ENCODE assay signal across 22 cellular contexts in genomic region chr18:7383336-7383980, GRCh38.
"Had no signal": no experiment of that assay in that cellular context is flagged by ENCODE, and none has a peak within 500 bp of the region (broad histone marks: within the 10 kb centered on the region; RNA-seq: fewer than 3 reads in every experiment).

No MANE protein-coding gene starts in this region.

- H3K27me3 Mint-ChIP-seq: activated naive CD8-positive, alpha-beta T cell; stimulated activated naive CD8-positive, alpha-beta T cell treated with anti-CD3 and anti-CD28 coated beads, Interleukin-15, Interleukin-2, amounts not matched to agents 100 ng/mL and 50 ng/mL, for 24 hours had no signal

- H3K27me3 ChIP-seq: esophagus muscularis mucosa, sigmoid colon, vagina had no signal

- H3K4me1 ChIP-seq: foreskin keratinocyte, vagina had no signal

- H3K4me1 Mint-ChIP-seq: activated CD4-positive, alpha-beta T cell treated with anti-CD3 and anti-CD28 coated beads for 36 hours; naive thymus-derived CD4-positive, alpha-beta T cell; stimulated activated effector memory CD8-positive, alpha-beta T cell treated with anti-CD3 and anti-CD28 coated beads, Interleukin-12 subunit alpha, Interleukin-12 subunit beta, amount 100 ng/mL, for 72 hours had no signal

- H3K27ac ChIP-seq: esophagus muscularis mucosa, foreskin keratinocyte, sigmoid colon, thoracic aorta, vagina had no signal

- H3K4me3 Mint-ChIP-seq: activated CD4-positive, alpha-beta T cell treated with anti-CD3 and anti-CD28 coated beads for 36 hours; activated naive CD8-positive, alpha-beta T cell; mesothelial cell of epicardium; naive thymus-derived CD4-positive, alpha-beta T cell; stimulated activated effector memory CD8-positive, alpha-beta T cell treated with anti-CD3 and anti-CD28 coated beads, Interleukin-12 subunit alpha, Interleukin-12 subunit beta, amount 100 ng/mL, for 72 hours; stimulated activated naive CD8-positive, alpha-beta T cell treated with anti-CD3 and anti-CD28 coated beads, Interleukin-15, Interleukin-2, amounts not matched to agents 100 ng/mL and 50 ng/mL, for 24 hours had no signal

- ATAC-seq: activated CD4-positive, alpha-beta T cell treated with anti-CD3 and anti-CD28 coated beads for 36 hours; foreskin keratinocyte; naive thymus-derived CD4-positive, alpha-beta T cell; stimulated activated effector memory CD8-positive, alpha-beta T cell treated with anti-CD3 and anti-CD28 coated beads, Interleukin-12 subunit alpha, Interleukin-12 subunit beta, amount 100 ng/mL, for 72 hours had no signal

- H3K36me3 ChIP-seq: esophagus muscularis mucosa, sigmoid colon, thoracic aorta, vagina had no signal

- H3K36me3 Mint-ChIP-seq: activated naive CD8-positive, alpha-beta T cell; mesothelial cell of epicardium; stimulated activated effector memory CD8-positive, alpha-beta T cell treated with anti-CD3 and anti-CD28 coated beads, Interleukin-12 subunit alpha, Interleukin-12 subunit beta, amount 100 ng/mL, for 72 hours had no signal

- H3K27ac Mint-ChIP-seq: activated CD4-positive, alpha-beta T cell treated with anti-CD3 and anti-CD28 coated beads for 36 hours; activated naive CD8-positive, alpha-beta T cell; mesothelial cell of epicardium; naive thymus-derived CD4-positive, alpha-beta T cell; stimulated activated effector memory CD8-positive, alpha-beta T cell treated with anti-CD3 and anti-CD28 coated beads, Interleukin-12 subunit alpha, Interleukin-12 subunit beta, amount 100 ng/mL, for 72 hours; stimulated activated naive CD8-positive, alpha-beta T cell treated with anti-CD3 and anti-CD28 coated beads, Interleukin-15, Interleukin-2, amounts not matched to agents 100 ng/mL and 50 ng/mL, for 24 hours had no signal

- H3K9me3 Mint-ChIP-seq: mesothelial cell of epicardium had no signal

- H3K4me3 ChIP-seq: esophagus muscularis mucosa, sigmoid colon, thoracic aorta, vagina had no signal

- DNase-seq: activated CD4-positive, alpha-beta T cell treated with anti-CD3 and anti-CD28 coated beads for 36 hours; activated CD4-positive, alpha-beta T cell treated with anti-CD3 and anti-CD28 coated beads, Interleukin-2, amount 50 U/mL, for 4 hours; activated CD4-positive, CD25-positive, alpha-beta regulatory T cell; activated effector memory CD4-positive, alpha-beta T cell treated with Interleukin-2 at 50 U/mL for 16 hours; activated naive CD4-positive, alpha-beta T cell treated with Interleukin-2 at 50 U/mL for 16 hours; anterior cingulate cortex; dermis blood vessel endothelial cell; effector CD4-positive, alpha-beta T cell; foreskin keratinocyte; left ventricle myocardium superior; mammary epithelial cell; naive thymus-derived CD4-positive, alpha-beta T cell; sigmoid colon; small intestine; stimulated activated CD4-positive, alpha-beta T cell treated with anti-CD3 and anti-CD28 coated beads, Interleukin-4, amount 100 ng/mL, for 24 hours had no signal
